Comparison of ENCODE assay signal across 16 cellular contexts in the genomic region with DNA sequence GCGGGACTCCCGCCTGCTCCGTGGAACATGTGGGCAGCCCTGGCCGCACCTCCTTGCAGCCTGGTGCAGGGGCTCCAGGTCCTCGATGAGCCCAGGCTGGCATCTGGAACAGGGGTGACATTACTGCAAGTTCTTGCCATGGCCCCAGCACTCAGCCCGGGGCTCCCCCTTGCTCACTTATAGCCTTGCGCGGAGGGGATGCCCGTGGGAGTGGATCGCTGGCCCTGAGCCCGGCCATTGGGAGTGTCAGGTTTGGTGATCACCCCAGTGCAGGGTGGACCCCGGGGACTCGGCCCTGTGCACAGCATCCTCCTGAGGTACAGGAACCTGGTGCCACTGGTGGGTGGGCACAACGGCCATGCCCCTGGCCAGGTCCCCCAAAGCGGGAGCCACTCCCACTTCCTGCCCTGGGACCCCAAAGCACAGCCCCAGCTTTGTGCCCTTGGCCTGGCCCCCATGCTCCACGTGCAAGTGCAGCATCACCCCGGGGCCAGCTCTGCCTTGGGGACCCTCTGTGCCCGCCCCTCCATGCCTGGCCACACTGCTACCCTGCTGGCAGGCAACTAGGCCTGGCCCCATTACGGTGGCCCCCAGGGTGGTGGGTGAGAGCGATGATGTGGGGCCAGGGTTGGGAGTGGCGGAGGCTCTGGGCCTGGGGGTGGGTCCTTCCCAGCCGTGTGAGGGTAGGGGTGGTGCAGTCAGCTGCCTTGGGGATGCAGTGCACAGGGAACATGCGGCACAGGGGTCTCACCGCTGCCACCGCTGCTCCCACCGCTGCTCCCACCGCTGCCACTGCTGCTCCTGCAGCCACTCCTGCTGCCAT.
A peak's percentile ranks its signal among the peaks of the same experiment; 100 is the strongest.
DNase-seq lines count a peak whose midpoint lies in the region; ATAC-seq and TF ChIP-seq lines count a peak whose summit lies in the region.
"Had no signal": no experiment of that assay in that cellular context is flagged by ENCODE, and none has a peak within 500 bp of the region (broad histone marks: within the 10 kb centered on the region; RNA-seq: fewer than 3 reads in every experiment).

No MANE protein-coding gene starts in this region.

- H3K4me2 ChIP-seq in osteoblast (ENCODE audit: insufficient read depth, low read length): no peak overlapping the region
- no peak overlapping the region for H3K4me2 ChIP-seq in smooth muscle cell

- no peaks in the 10 kb centered on the region for H3K27me3 ChIP-seq in endodermal cell (ENCODE audit: control insufficient read depth, insufficient read depth, low read length, poor library complexity, severe bottlenecking)
- H3K27me3 ChIP-seq in osteoblast (ENCODE audit: insufficient read depth, low read length): no peaks in the 10 kb centered on the region
- H3K27me3 ChIP-seq in smooth muscle cell (ENCODE audit: low read depth): no peaks in the 10 kb centered on the region
- H3K27me3 ChIP-seq in CD4-positive, alpha-beta memory T cell (ENCODE audit: insufficient read depth, low read length): no peaks in the 10 kb centered on the region

- H3K36me3 ChIP-seq in endodermal cell (ENCODE audit: control insufficient read depth, insufficient read depth, low read length) (no peaks in the 10 kb centered on the region), osteoblast (ENCODE audit: insufficient read depth, low read length) (no peaks in the 10 kb centered on the region), smooth muscle cell (ENCODE audit: low read depth) (no peaks in the 10 kb centered on the region)
- H3K36me3 ChIP-seq in CD4-positive, alpha-beta memory T cell (ENCODE audit: insufficient read depth, low read length): no peaks in the 10 kb centered on the region

- H3K79me2 ChIP-seq in osteoblast (ENCODE audit: insufficient read depth, low read length) (no peaks in the 10 kb centered on the region), smooth muscle cell (ENCODE audit: low read depth) (no peaks in the 10 kb centered on the region)

- 88 to 92% methylated on average over 13 to 27 of the region's 27 CpGs for WGBS in endodermal cell (ENCODE audit: insufficient coverage in 1 of 2, insufficient read length in 1 of 2), 2 experiments
- WGBS in smooth muscle cell (ENCODE audit: low lambda C conversion rate): 92% methylated on average over 22 of the region's 27 CpGs

- H3K9ac ChIP-seq in endodermal cell (ENCODE audit: extremely low read depth, low read length, poor library complexity, severe bottlenecking) (no peak overlapping the region), smooth muscle cell (ENCODE audit: low read depth) (no peak overlapping the region)
- H3K9ac ChIP-seq: GM23248 had no signal

- no peaks in the 10 kb centered on the region for H3K36me3 Mint-ChIP-seq in endodermal cell (ENCODE audit: low read depth)
- H3K36me3 Mint-ChIP-seq in CD4-positive, alpha-beta memory T cell: no peaks in the 10 kb centered on the region
- H3K36me3 Mint-ChIP-seq in activated CD4-positive, alpha-beta T cell treated with anti-CD3 and anti-CD28 coated beads for 36 hours (ENCODE audit: low read depth): no peaks in the 10 kb centered on the region
- H3K36me3 Mint-ChIP-seq: IgD-negative memory B cell had no signal

- H2AFZ ChIP-seq in osteoblast (ENCODE audit: low read length) (no peak overlapping the region), smooth muscle cell (ENCODE audit: low read depth) (no peak overlapping the region)
- H2AFZ ChIP-seq: GM23248 had no signal

- no peak overlapping the region for H3K27ac ChIP-seq in endodermal cell (ENCODE audit: low read depth, low read length)
- no peak overlapping the region for H3K27ac ChIP-seq in osteoblast (ENCODE audit: low read depth, low read length)
- H3K27ac ChIP-seq in smooth muscle cell (ENCODE audit: low read depth): no peak overlapping the region
- H3K27ac ChIP-seq in CD4-positive, alpha-beta memory T cell (ENCODE audit: low read depth, low read length): no peak overlapping the region
- H3K27ac ChIP-seq: GM23248 had no signal

- CTCF ChIA-PET in CD4-positive, alpha-beta memory T cell (lab: Charles Lee; ENCODE audit: partially characterized antibody): no interaction called here
- CTCF ChIA-PET in activated CD4-positive, alpha-beta T cell treated with anti-CD3 and anti-CD28 coated beads for 36 hours (lab: Charles Lee): no interaction called here

- H3K4me3 ChIP-seq in endodermal cell (ENCODE audit: low read length) (no peak overlapping the region), osteoblast (ENCODE audit: insufficient read depth, low read length) (no peak overlapping the region), smooth muscle cell (no peak overlapping the region)
- no peak overlapping the region for H3K4me3 ChIP-seq in CD4-positive, alpha-beta memory T cell (ENCODE audit: low read length in 2 of 2)
- H3K4me3 ChIP-seq: GM23248 had no signal

- H3K9me3 Mint-ChIP-seq in endodermal cell: peaks cover 75% of the 10 kb centered on the region
- H3K9me3 Mint-ChIP-seq in CD4-positive, alpha-beta memory T cell: no peaks in the 10 kb centered on the region
- H3K9me3 Mint-ChIP-seq in activated CD4-positive, alpha-beta T cell treated with anti-CD3 and anti-CD28 coated beads for 36 hours (ENCODE audit: low read depth): no peaks in the 10 kb centered on the region
- H3K9me3 Mint-ChIP-seq: IgD-negative memory B cell had no signal

- POLR2A ChIA-PET in CD4-positive, alpha-beta memory T cell (lab: Charles Lee; ENCODE audit: partially characterized antibody): no interaction called here
- POLR2A ChIA-PET in activated CD4-positive, alpha-beta T cell treated with anti-CD3 and anti-CD28 coated beads for 36 hours (lab: Charles Lee): no interaction called here

- H3K4me1 Mint-ChIP-seq in endodermal cell: no peaks in the 10 kb centered on the region
- no peaks in the 10 kb centered on the region for H3K4me1 Mint-ChIP-seq in CD4-positive, alpha-beta memory T cell
- H3K4me1 Mint-ChIP-seq in activated CD4-positive, alpha-beta T cell treated with anti-CD3 and anti-CD28 coated beads for 36 hours: no peaks in the 10 kb centered on the region
- H3K4me1 Mint-ChIP-seq: IgD-negative memory B cell had no signal

- intact Hi-C loops in CD4-positive, alpha-beta memory T cell (cut with micrococcal nuclease): no loop called here
- intact Hi-C loops in activated CD4-positive, alpha-beta T cell treated with anti-CD3 and anti-CD28 coated beads for 36 hours (cut with DNase I, micrococcal nuclease): no loop called here

- H3F3A ChIP-seq in smooth muscle cell (ENCODE audit: low read depth): no peaks in the 10 kb centered on the region

- ATAC-seq in activated CD4-positive, alpha-beta T cell treated with anti-CD3 and anti-CD28 coated beads for 36 hours: no peak
- ATAC-seq: HCT116, PC-3 had no signal

- no peaks in the 10 kb centered on the region for H3K27me3 Mint-ChIP-seq in endodermal cell (ENCODE audit: insufficient read depth)
- H3K27me3 Mint-ChIP-seq in CD4-positive, alpha-beta memory T cell: no peaks in the 10 kb centered on the region
- H3K27me3 Mint-ChIP-seq in activated CD4-positive, alpha-beta T cell treated with anti-CD3 and anti-CD28 coated beads for 36 hours: no peaks in the 10 kb centered on the region

- TF ChIP-seq CTCF in endodermal cell (conservative IDR thresholded peaks at IDR 0.05) (no peak), osteoblast (IDR thresholded peaks at IDR 0.05; ENCODE audit: extremely low read depth, low read depth, low read length) (no peak), smooth muscle cell (IDR thresholded peaks at IDR 0.05; ENCODE audit: borderline replicate concordance, insufficient read depth, poor library complexity, severe bottlenecking) (no peak)

- H3K9me3 ChIP-seq in endodermal cell (ENCODE audit: control insufficient read depth, low read length) (peaks cover 15% of the 10 kb centered on the region), osteoblast (ENCODE audit: low read depth, low read length) (no peaks in the 10 kb centered on the region), smooth muscle cell (replicated peaks; ENCODE audit: low read depth) (no peaks in the 10 kb centered on the region)
- H3K9me3 ChIP-seq in CD4-positive, alpha-beta memory T cell (ENCODE audit: control insufficient read depth in 1 of 2, low read length in 2 of 2): no peaks in the 10 kb centered on the region

- H4K20me1 ChIP-seq in osteoblast (ENCODE audit: insufficient read depth, low read length) (no peaks in the 10 kb centered on the region), smooth muscle cell (ENCODE audit: low read depth) (no peaks in the 10 kb centered on the region)

- DNase-seq in stimulated activated CD4-positive, alpha-beta T cell treated with anti-CD3 and anti-CD28 coated beads, Interleukin-4, amount 100 ng/mL, for 24 hours: peak; percentile 2
- DNase-seq in stimulated activated CD4-positive, alpha-beta T cell treated with anti-CD3 and anti-CD28 coated beads, Interleukin-2, amount 100 ng/mL, for 24 hours: no peak
- DNase-seq in endodermal cell (peak; percentile 17), osteoblast (ENCODE audit: insufficient read length, low spot score, missing footprints) (peak; percentile 46), smooth muscle cell (lab: John Stamatoyannopoulos, UW; ENCODE audit: unreplicated experiment) (no peak)
- DNase-seq in CD4-positive, alpha-beta memory T cell: no peak
- no peak for DNase-seq in activated CD4-positive, alpha-beta T cell treated with anti-CD3 and anti-CD28 coated beads for 36 hours
- DNase-seq: GM23248; NCI-H146; NCI-H2081 treated with DMSO at 0.1 percent for 48 hours; NCI-H226; NCI-H526; NK-92 treated with Interleukin-12 subunit alpha and Interleukin-12 subunit beta, amount 100 ng/mL, for 24 hours; PC-3 had no signal

- H3K4me1 ChIP-seq in endodermal cell (ENCODE audit: control insufficient read depth, insufficient read depth, low read length): no peaks in the 10 kb centered on the region
- no peaks in the 10 kb centered on the region for H3K4me1 ChIP-seq in osteoblast (ENCODE audit: insufficient read depth, low read length)
- H3K4me1 ChIP-seq in smooth muscle cell (ENCODE audit: low read depth): no peaks in the 10 kb centered on the region
- H3K4me1 ChIP-seq in CD4-positive, alpha-beta memory T cell (ENCODE audit: insufficient read depth, low read length): no peaks in the 10 kb centered on the region

- no peak overlapping the region for H3K27ac Mint-ChIP-seq in endodermal cell
- no peak overlapping the region for H3K27ac Mint-ChIP-seq in CD4-positive, alpha-beta memory T cell
- H3K27ac Mint-ChIP-seq in activated CD4-positive, alpha-beta T cell treated with anti-CD3 and anti-CD28 coated beads for 36 hours: no peak overlapping the region
- H3K27ac Mint-ChIP-seq: IgD-negative memory B cell had no signal

- no peak overlapping the region for H3K4me3 Mint-ChIP-seq in endodermal cell
- H3K4me3 Mint-ChIP-seq in CD4-positive, alpha-beta memory T cell: no peak overlapping the region
- no peak overlapping the region for H3K4me3 Mint-ChIP-seq in activated CD4-positive, alpha-beta T cell treated with anti-CD3 and anti-CD28 coated beads for 36 hours
- H3K4me3 Mint-ChIP-seq: IgD-negative memory B cell had no signal

Comparison
In these comparisons a context has a peak if more than half of its experiments do, and no peak if none do; other contexts are left out.
1. DNase-seq: peak in stimulated activated CD4-positive, alpha-beta T cell treated with anti-CD3 and anti-CD28 coated beads, Interleukin-4, amount 100 ng/mL, for 24 hours (single experiment), endodermal cell (single experiment) and osteoblast (single experiment); none in stimulated activated CD4-positive, alpha-beta T cell treated with anti-CD3 and anti-CD28 coated beads, Interleukin-2, amount 100 ng/mL, for 24 hours (0 of 2), smooth muscle cell (single experiment), CD4-positive, alpha-beta memory T cell (0 of 5) and activated CD4-positive, alpha-beta T cell treated with anti-CD3 and anti-CD28 coated beads for 36 hours (single experiment).